12 cellular contexts compared by ENCODE assay signal in genomic region chr7:92131764-92132330, GRCh38. TPM values are rescaled to one million over a fixed set of nuclear protein-coding genes. Genes with fewer than 3 reads are reported as not detected.
DNase-seq lines count a peak whose midpoint lies in the region; ATAC-seq and TF ChIP-seq lines count a peak whose summit lies in the region.
"Had no signal": no experiment of that assay in that cellular context is flagged by ENCODE, and none has a peak within 500 bp of the region (broad histone marks: within the 10 kb centered on the region; RNA-seq: fewer than 3 reads in every experiment).

No MANE protein-coding gene starts in this region.

- no peaks in the 10 kb centered on the region for H3K27me3 ChIP-seq in thyroid gland
- H3K27me3 ChIP-seq: suprapubic skin had no signal

- ATAC-seq in GM19035 (IDR thresholded peaks at IDR 0.05; ENCODE audit: unreplicated experiment) (no peak), GM21717 (IDR thresholded peaks at IDR 0.05; ENCODE audit: unreplicated experiment) (no peak)

- intact Hi-C loops in thyroid gland (cut with DNase I): loop anchor here (5.0 kb wide), 1 partner anchor 250 kb away; the partner anchor contains the start of gene MTERF1

- in situ Hi-C loops in KBM-7 (cut with MboI; ENCODE audit: low pct_unique_long_range_greater_than_20kb, low sequenced_read_pairs): no loop called here

- H3K9me3 Mint-ChIP-seq in chondrocyte (ENCODE audit: low read depth) (no peaks in the 10 kb centered on the region), mesothelial cell of epicardium (no peaks in the 10 kb centered on the region)

- H3K4me3 ChIP-seq in GM08714 (ENCODE audit: low read length) (peak overlapping the region; percentile 13; the same call in 1 of the 2 replicates), NB4 (ENCODE audit: low read depth, low read length) (peak overlapping the region; percentile 80), thyroid gland (replicated peaks in 1 of 3) (no peak overlapping the region)
- H3K4me3 ChIP-seq: suprapubic skin had no signal

- H3K27ac Mint-ChIP-seq in chondrocyte (ENCODE audit: unreplicated experiment) (no peak overlapping the region), mesothelial cell of epicardium (peak overlapping the region; percentile 58)

- no peak overlapping the region for H3K27ac ChIP-seq in thyroid gland
- H3K27ac ChIP-seq: parathyroid adenoma, suprapubic skin had no signal

- peaks cover 5 to 7% of the 10 kb centered on the region in 2 donors for H3K4me1 ChIP-seq in thyroid gland

- H3K4me3 Mint-ChIP-seq in chondrocyte (ENCODE audit: unreplicated experiment): peak overlapping the region; percentile 7
- peak overlapping the region; percentile 40 for H3K4me3 Mint-ChIP-seq in mesothelial cell of epicardium

- TF ChIP-seq CTCF in NB4 (IDR thresholded peaks at IDR 0.05; ENCODE audit: low read depth, low read length): no peak
- TF ChIP-seq CTCF in chondrocyte (IDR thresholded peaks at IDR 0.05): no peak
- no peak for TF ChIP-seq CTCF in mesothelial cell of epicardium (IDR thresholded peaks at IDR 0.05; ENCODE audit: unreplicated experiment)
- no peak for TF ChIP-seq CTCF in thyroid gland (IDR thresholded peaks at IDR 0.05)

- WGBS in thyroid gland, 2 donors: 81 to 82% methylated on average over 4 of the region's 4 CpGs

- no peak for TF ChIP-seq POLR2A in NB4 (IDR thresholded peaks at IDR 0.05; ENCODE audit: extremely low read depth, insufficient read length)
- no peak for TF ChIP-seq POLR2A in thyroid gland (IDR thresholded peaks at IDR 0.05)

- DNase-seq in NB4 (ENCODE audit: low read depth) (no peak), chondrocyte (ENCODE audit: low spot score) (no peak), mesothelial cell of epicardium (ENCODE audit: low spot score in 2 of 2, unreplicated experiment in 2 of 2) (no peak), thyroid gland (no peak), KBM-7 (no peak)
- DNase-seq: activated CD4-positive, alpha-beta T cell treated with anti-CD3 and anti-CD28 coated beads for 4 hours; NCI-H2029 had no signal

- no peaks in the 10 kb centered on the region for H3K27me3 Mint-ChIP-seq in chondrocyte (ENCODE audit: low read depth)
- H3K27me3 Mint-ChIP-seq in mesothelial cell of epicardium (ENCODE audit: low read depth): no peaks in the 10 kb centered on the region

- peaks cover 41% of the 10 kb centered on the region for H3K4me1 Mint-ChIP-seq in chondrocyte (ENCODE audit: low read depth)
- peaks cover 41% of the 10 kb centered on the region for H3K4me1 Mint-ChIP-seq in mesothelial cell of epicardium

- no peaks in the 10 kb centered on the region for H3K9me3 ChIP-seq in thyroid gland
- H3K9me3 ChIP-seq: suprapubic skin had no signal

- H3K36me3 ChIP-seq in thyroid gland: peaks cover 0 to 11% of the 10 kb centered on the region in 2 donors

- H3K36me3 Mint-ChIP-seq in chondrocyte (ENCODE audit: low read depth) (peaks cover 19% of the 10 kb centered on the region), mesothelial cell of epicardium (peaks cover 17% of the 10 kb centered on the region)

RNA-seq across cellular contexts. Expression of gene CYP51A1, which starts 2.4 kb away (rescaled TPM):
- 60.1 to 87.6 TPM (median 85.5 TPM) in 3 replicates for total RNA-seq in chondrocyte
- total RNA-seq in mesothelial cell of epicardium: 46.3 to 51.0 TPM (median 47.3 TPM) in 3 replicates
- 10 to 100 TPM; 46.9 to 89.1 (median 66.5) TPM for total RNA-seq in thyroid gland

RNA-seq across cellular contexts. Expression of gene LRRD1, which starts 47.1 kb away (rescaled TPM):
- total RNA-seq in chondrocyte (0.22 to 0.41 TPM in 2 of 3 replicates, not detected in the other), mesothelial cell of epicardium (0.42 to 0.51 TPM (median 0.50 TPM) in 3 replicates), thyroid gland (under 1 TPM in 3 of 4 donors, not detected in 1; 0.13 to 0.29 (median 0.20) TPM)

Comparison
In these comparisons a context has a peak if more than half of its experiments do, and no peak if none do; other contexts are left out.
1. H3K4me3 ChIP-seq: peak in GM08714 (single experiment) and NB4 (single experiment); none in thyroid gland (0 of 3).